In genomic region chr3:123757281-123757940, GRCh38 we compare ENCODE assay signal across 8 cellular contexts.
A peak's percentile ranks its signal among the peaks of the same experiment; 100 is the strongest.
DNase-seq lines count a peak whose midpoint lies in the region; ATAC-seq and TF ChIP-seq lines count a peak whose summit lies in the region.

No MANE protein-coding gene starts in this region.

- WGBS in suprapubic skin: 44% methylated on average over 5 of the region's 5 CpGs

- H3K27me3 Mint-ChIP-seq in activated T-cell treated with anti-CD3 and anti-CD28 coated beads, Interleukin-2, amount 50 U/mL, for 4 hours (ENCODE audit: low read depth): peaks cover 3% of the 10 kb centered on the region

- in situ Hi-C loops in ACHN (cut with HindIII; ENCODE audit: low pct_ligation_motif_present, low pct_unique_long_range_greater_than_20kb, low sequenced_read_pairs): no loop called here

- peak overlapping the region; percentile 57 for H3K27ac ChIP-seq in angular gyrus (ENCODE audit: low read depth, low read length)
- no peak overlapping the region for H3K27ac ChIP-seq in suprapubic skin

- H3K4me3 ChIP-seq in suprapubic skin: no peak overlapping the region

- H3K27me3 ChIP-seq in suprapubic skin: no peaks in the 10 kb centered on the region

- H3K9me3 Mint-ChIP-seq in activated T-cell treated with anti-CD3 and anti-CD28 coated beads, Interleukin-2, amount 50 U/mL, for 4 hours: no peaks in the 10 kb centered on the region

- H3K9me3 ChIP-seq in suprapubic skin: no peaks in the 10 kb centered on the region

- peak; percentile 85 for DNase-seq in ACHN
- peak; percentile 46 for DNase-seq in KG1 (lab: John Stamatoyannopoulos, UW)
- peak; percentile 86 for DNase-seq in medulla oblongata (ENCODE audit: extremely low spot score)
- no peak for DNase-seq in suprapubic skin (ENCODE audit: low spot score in 2 of 2)
- no peak for DNase-seq in activated T-cell treated with anti-CD3 and anti-CD28 coated beads, Interleukin-2, amount 50 U/mL, for 4 hours
- DNase-seq in NCI-H82 (lab: John Stamatoyannopoulos, UW): no peak

- H3K4me3 Mint-ChIP-seq in activated T-cell treated with anti-CD3 and anti-CD28 coated beads, Interleukin-2, amount 50 U/mL, for 4 hours: no peak overlapping the region

- peaks cover 6% of the 10 kb centered on the region for H3K4me1 Mint-ChIP-seq in activated T-cell treated with anti-CD3 and anti-CD28 coated beads, Interleukin-2, amount 50 U/mL, for 4 hours (ENCODE audit: low read depth)

- TF ChIP-seq CTCF in suprapubic skin (IDR thresholded peaks at IDR 0.05): no peak

- H3K36me3 Mint-ChIP-seq in activated T-cell treated with anti-CD3 and anti-CD28 coated beads, Interleukin-2, amount 50 U/mL, for 4 hours (ENCODE audit: insufficient read depth): no peaks in the 10 kb centered on the region

- no peak for ATAC-seq in activated T-cell treated with anti-CD3 and anti-CD28 coated beads, Interleukin-2, amount 50 U/mL, for 4 hours
- no peak for ATAC-seq in HG02763 (IDR thresholded peaks at IDR 0.05; ENCODE audit: unreplicated experiment)

- no peak for TF ChIP-seq POLR2A in suprapubic skin (IDR thresholded peaks at IDR 0.05)

- H3K4me1 ChIP-seq in suprapubic skin: peaks cover 28% of the 10 kb centered on the region

- TF ChIP-seq EP300 in suprapubic skin (IDR thresholded peaks at IDR 0.05): no peak

- no peaks in the 10 kb centered on the region for H3K36me3 ChIP-seq in suprapubic skin

Comparison
In these comparisons a context has a peak if more than half of its experiments do, and no peak if none do; other contexts are left out.
1. DNase-seq: peak in ACHN (single experiment), KG1 (single experiment) and medulla oblongata (single experiment); none in suprapubic skin (0 of 2), activated T-cell treated with anti-CD3 and anti-CD28 coated beads, Interleukin-2, amount 50 U/mL, for 4 hours (single experiment) and NCI-H82 (single experiment).